Comparison of ENCODE assay signal across 8 cellular contexts in the genomic region with DNA sequence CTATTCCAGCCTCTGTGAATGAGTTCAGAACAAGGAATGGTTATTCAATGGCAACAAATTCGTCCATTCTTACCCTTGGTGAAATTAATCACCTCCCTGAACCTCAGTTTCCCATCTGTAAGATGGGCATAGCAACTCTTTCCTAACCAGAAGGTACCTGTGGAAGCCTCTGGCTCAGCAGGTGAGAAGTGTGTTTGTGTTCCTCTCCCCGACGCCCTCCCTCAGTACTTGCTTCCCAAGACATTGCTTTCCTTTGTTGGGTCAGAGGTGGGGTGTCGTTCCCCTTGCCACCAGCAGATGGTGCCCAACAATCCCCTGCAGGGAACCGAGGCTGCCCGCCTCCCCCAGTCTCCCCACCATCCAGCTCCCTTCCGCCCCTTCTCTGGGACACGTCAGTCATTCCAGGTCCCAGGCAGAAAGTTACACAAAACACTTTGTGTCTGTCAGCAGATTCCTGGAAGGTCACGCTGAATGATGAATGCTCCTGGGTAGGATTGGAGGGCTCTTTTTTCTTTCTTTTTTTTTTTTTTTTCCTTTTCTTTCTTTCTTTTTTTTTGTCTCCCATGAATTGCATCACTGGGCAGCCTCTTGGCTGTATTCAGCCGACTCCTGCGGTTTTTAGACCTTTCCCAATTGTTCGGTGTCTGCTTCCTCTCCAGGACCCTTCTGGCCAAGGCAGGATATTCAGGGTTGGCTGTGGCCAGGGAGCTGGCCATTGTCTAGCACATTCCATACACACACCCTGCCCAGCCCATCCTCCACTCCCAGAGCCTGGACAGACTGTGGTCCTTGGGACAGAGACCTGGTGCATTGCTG.
DNase-seq lines count a peak whose midpoint lies in the region; ATAC-seq, FAIRE-seq and TF ChIP-seq lines count a peak whose summit lies in the region.

No MANE protein-coding gene starts in this region.

- no TSS peak for BruUV-seq in endothelial cell of umbilical vein (replicated peaks; lab: Mats Ljungman, UMichigan)

- H3K4me1 Mint-ChIP-seq in activated CD8-positive, alpha-beta memory T cell treated with anti-CD3 and anti-CD28 coated beads, Interleukin-2, amount 10 ng/mL, durations not matched to agents 7 days and 5 days, result peaks cover 13% of the 10 kb centered on the region

- no peak overlapping the region for H3K9ac ChIP-seq in endothelial cell of umbilical vein (replicated peaks; ENCODE audit: extremely low read depth, insufficient read depth, low read length)

- peaks cover 7% of the 10 kb centered on the region for H3K4me1 ChIP-seq in endothelial cell of umbilical vein (ENCODE audit: control insufficient read depth, extremely low read depth, insufficient read depth, low read length)

- FAIRE-seq in endothelial cell of umbilical vein (lab: Jason Lieb, UNC), result peak; percentile 91

- no peaks in the 10 kb centered on the region for H3K36me3 ChIP-seq in endothelial cell of umbilical vein (ENCODE audit: control insufficient read depth in 2 of 2, extremely low read depth in 1 of 2, insufficient read depth in 2 of 2, low read length in 2 of 2)

- POLR2A ChIA-PET in endothelial cell of umbilical vein (lab: Charles Lee), result interaction anchor here (0.7 kb wide), 2 partner anchors 808 to 1143 kb away, joined by 4 read pairs; no protein-coding TSS in a partner anchor

- peak overlapping the region; percentile 13 for H3K4me2 ChIP-seq in endothelial cell of umbilical vein (ENCODE audit: insufficient read depth, low read length)

- H2AFZ ChIP-seq in endothelial cell of umbilical vein (ENCODE audit: low read depth, low read length), result no peak overlapping the region

- no peak for TF ChIP-seq POLR2A in endothelial cell of umbilical vein (IDR thresholded peaks at IDR 0.05; ENCODE audit: low read depth, low read length)

- TF ChIP-seq CTCF in endothelial cell of umbilical vein (IDR thresholded peaks at IDR 0.05; ENCODE audit: extremely low read depth in 1 of 2, insufficient read depth in 1 of 2, low read depth in 1 of 2, low read length in 2 of 2), result peak; percentile 80 to 93

- no peaks in the 10 kb centered on the region for H3K9me3 ChIP-seq in endothelial cell of umbilical vein (replicated peaks; ENCODE audit: control insufficient read depth, insufficient read depth, low read length)

- peak; percentile 50 for ATAC-seq in HG02885 (IDR thresholded peaks at IDR 0.05; ENCODE audit: poor library complexity, unreplicated experiment)
- ATAC-seq in activated CD8-positive, alpha-beta memory T cell treated with anti-CD3 and anti-CD28 coated beads, Interleukin-2, amount 10 ng/mL, durations not matched to agents 7 days and 5 days, result peak; percentile 80

- H3K27ac Mint-ChIP-seq in activated CD8-positive, alpha-beta memory T cell treated with anti-CD3 and anti-CD28 coated beads, Interleukin-2, amount 10 ng/mL, durations not matched to agents 7 days and 5 days, result no peak overlapping the region

- no peaks in the 10 kb centered on the region for H4K20me1 ChIP-seq in endothelial cell of umbilical vein (replicated peaks; ENCODE audit: control insufficient read depth, extremely low read depth, insufficient read depth, low read length)

- intact Hi-C loops in endothelial cell of umbilical vein (cut with micrococcal nuclease), result loop anchor here (1.0 to 10.0 kb wide), 12 partner anchors 33 to 1144 kb away; a partner anchor contains a TSS

- peaks cover 3 to 11% of the 10 kb centered on the region in 2 experiments for H3K27me3 ChIP-seq in endothelial cell of umbilical vein (ENCODE audit: control insufficient read depth in 2 of 2, insufficient read depth in 2 of 2, low read length in 2 of 2)

- peaks cover 8% of the 10 kb centered on the region for H3K27me3 Mint-ChIP-seq in activated CD8-positive, alpha-beta memory T cell treated with anti-CD3 and anti-CD28 coated beads, Interleukin-2, amount 10 ng/mL, durations not matched to agents 7 days and 5 days

- H3K4me3 Mint-ChIP-seq in activated CD8-positive, alpha-beta memory T cell treated with anti-CD3 and anti-CD28 coated beads, Interleukin-2, amount 10 ng/mL, durations not matched to agents 7 days and 5 days, result no peak overlapping the region

- no peak overlapping the region for H3K27ac ChIP-seq in endothelial cell of umbilical vein (ENCODE audit: insufficient read depth, low read depth, low read length)

- H3K79me2 ChIP-seq in endothelial cell of umbilical vein (ENCODE audit: control insufficient read depth, insufficient read depth, low read length), result no peaks in the 10 kb centered on the region

- no peaks in the 10 kb centered on the region for H3K36me3 Mint-ChIP-seq in activated CD8-positive, alpha-beta memory T cell treated with anti-CD3 and anti-CD28 coated beads, Interleukin-2, amount 10 ng/mL, durations not matched to agents 7 days and 5 days

- H3K9me3 Mint-ChIP-seq in activated CD8-positive, alpha-beta memory T cell treated with anti-CD3 and anti-CD28 coated beads, Interleukin-2, amount 10 ng/mL, durations not matched to agents 7 days and 5 days (ENCODE audit: low read depth), result no peaks in the 10 kb centered on the region

- dilution Hi-C loops in endothelial cell of umbilical vein (cut with MboI; ENCODE audit: extremely low pct_ligation_motif_present, low sequenced_read_pairs), result no loop called here

- H3K9me1 ChIP-seq in endothelial cell of umbilical vein (replicated peaks; ENCODE audit: control insufficient read depth, extremely low read depth, insufficient read depth, low read length), result no peaks in the 10 kb centered on the region

- no peak overlapping the region for H3K4me3 ChIP-seq in endothelial cell of umbilical vein (replicated peaks in 1 of 3; ENCODE audit: insufficient read depth in 1 of 3, low read depth in 1 of 3, low read length in 3 of 3)

- DNase-seq in NCI-H2081 (lab: John Stamatoyannopoulos, UW), result peak; percentile 68 to 75
- DNase-seq in NCI-H2081 treated with DMSO at 0.1 percent for 48 hours (lab: John Stamatoyannopoulos, UW), result no peak
- peak; percentile 30 for DNase-seq in NCI-H82 treated with DMSO at 0.1 percent for 48 hours (lab: John Stamatoyannopoulos, UW; ENCODE audit: unreplicated experiment)
- DNase-seq in activated CD8-positive, alpha-beta memory T cell treated with anti-CD3 and anti-CD28 coated beads, Interleukin-2, amount 10 ng/mL, durations not matched to agents 7 days and 5 days, result peak; percentile 66
- peak; percentile 88 for DNase-seq in endothelial cell of umbilical vein (ENCODE audit: low read depth, low spot score)
- peak; percentile 78 for DNase-seq in mucosa of gallbladder (ENCODE audit: low spot score)
- DNase-seq in stimulated activated CD8-positive, alpha-beta memory T cell treated with anti-CD3 and anti-CD28 coated beads, Interleukin-7, amount 100 ng/mL, for 1 hour (ENCODE audit: low read depth in 2 of 2), result peak; percentile 27 to 52

- CTCF ChIA-PET in activated CD8-positive, alpha-beta memory T cell treated with anti-CD3 and anti-CD28 coated beads, Interleukin-2, amount 10 ng/mL, durations not matched to agents 7 days and 5 days (lab: Charles Lee), result interaction anchor here (0.6 to 4.9 kb wide), 7 partner anchors 9 to 1143 kb away, joined by 3 to 27 read pairs (median 3); a partner anchor contains a TSS
- CTCF ChIA-PET in endothelial cell of umbilical vein (lab: Charles Lee), result interaction anchor here (0.7 to 5.8 kb wide), 25 partner anchors 8 to 1143 kb away, joined by 3 to 51 read pairs (median 4); a partner anchor contains a TSS

TF ChIP-seq in endothelial cell of umbilical vein, 7 proteins besides CTCF, POLR2A, EP300 and RAD21:
- peak; percentile 6 for TF ChIP-seq FOS (IDR thresholded peaks at IDR 0.05; ENCODE audit: borderline replicate concordance, insufficient read depth, low read length)
- no peak for TF ChIP-seq JUN (IDR thresholded peaks at IDR 0.05; ENCODE audit: borderline replicate concordance, insufficient read depth, insufficient read length, low read depth)
